Comparison of ENCODE assay signal across 22 cellular contexts in the genomic region with DNA sequence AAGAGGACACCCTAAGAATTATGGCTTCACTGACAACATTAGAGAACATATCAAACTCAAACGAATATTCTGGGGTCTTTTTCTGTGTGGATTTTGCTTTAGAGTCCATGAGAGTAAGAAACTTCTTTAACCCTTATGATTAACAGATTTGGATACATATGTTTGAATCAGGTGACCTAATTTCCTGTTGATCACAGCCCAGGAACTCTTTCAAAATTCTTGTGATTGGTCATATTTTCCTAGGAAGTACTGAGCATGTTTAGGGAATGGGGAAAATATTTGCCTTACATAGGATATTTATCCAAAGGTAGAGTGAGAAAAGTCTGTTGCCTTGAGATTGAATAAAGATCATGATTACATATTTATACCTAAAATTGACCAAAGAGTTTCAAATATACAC.
DNase-seq lines count a peak whose midpoint lies in the region; TF ChIP-seq lines count a peak whose summit lies in the region.
"Had no signal": no experiment of that assay in that cellular context is flagged by ENCODE, and none has a peak within 500 bp of the region (broad histone marks: within the 10 kb centered on the region; RNA-seq: fewer than 3 reads in every experiment).

No MANE protein-coding gene starts in this region.

- POLR2A ChIA-PET in activated CD4-positive, alpha-beta memory T cell treated with anti-CD3 and anti-CD28 coated beads for 36 hours (lab: Charles Lee): no interaction called here

- H2AFZ ChIP-seq in ACC112 (ENCODE audit: low read length, unreplicated experiment): no peak overlapping the region
- H2AFZ ChIP-seq: GM23338 had no signal

- H3K79me2 ChIP-seq in ACC112 (ENCODE audit: control insufficient read depth, insufficient read depth, low read length, unreplicated experiment): no peaks in the 10 kb centered on the region

- no peak overlapping the region for H3K27ac Mint-ChIP-seq in activated CD4-positive, alpha-beta memory T cell treated with anti-CD3 and anti-CD28 coated beads for 36 hours
- H3K27ac Mint-ChIP-seq: CD14-positive monocyte; CD4-positive, alpha-beta T cell; CD8-positive, alpha-beta memory T cell; GM23338 had no signal

- no peak for TF ChIP-seq POLR2A in ovary (IDR thresholded peaks at IDR 0.05)

- H3K27me3 ChIP-seq in ACC112 (ENCODE audit: insufficient read depth, low read length) (no peaks in the 10 kb centered on the region), ovary (no peaks in the 10 kb centered on the region)
- H3K27me3 ChIP-seq: BE2C; BLaER1 treated with 17β-estradiol and CSF1 and Interleukin-3, amounts not matched to agents 10 nM and 100 nM had no signal

- TF ChIP-seq EP300 in ovary (IDR thresholded peaks at IDR 0.05): no peak

- no peaks in the 10 kb centered on the region for H3K9me3 ChIP-seq in ovary
- H3K9me3 ChIP-seq: BE2C; BLaER1 treated with 17β-estradiol and CSF1 and Interleukin-3, amounts not matched to agents 10 nM and 100 nM; HAP-1 had no signal

- H3K27ac ChIP-seq in ACC112 (ENCODE audit: low read depth, low read length) (peak overlapping the region; percentile 65), ovary (no peak overlapping the region)
- H3K27ac ChIP-seq: 22Rv1; BLaER1 treated with 17β-estradiol and CSF1 and Interleukin-3, amounts not matched to agents 10 nM and 100 nM had no signal

- H3K4me1 Mint-ChIP-seq in activated CD4-positive, alpha-beta memory T cell treated with anti-CD3 and anti-CD28 coated beads for 36 hours (ENCODE audit: low read depth): no peaks in the 10 kb centered on the region
- H3K4me1 Mint-ChIP-seq: CD14-positive monocyte; CD8-positive, alpha-beta memory T cell; GM23338 had no signal

- TF ChIP-seq CTCF in epithelial cell of esophagus (IDR thresholded peaks at IDR 0.05; ENCODE audit: insufficient read depth, low read depth, low read length, missing control alignments): no peak
- TF ChIP-seq CTCF in ovary (IDR thresholded peaks at IDR 0.05): no peak

- H3K36me3 ChIP-seq in ACC112 (ENCODE audit: insufficient read depth, low read length) (no peaks in the 10 kb centered on the region), ovary (no peaks in the 10 kb centered on the region)
- H3K36me3 ChIP-seq: BE2C; BLaER1 treated with 17β-estradiol and CSF1 and Interleukin-3, amounts not matched to agents 10 nM and 100 nM; HAP-1 had no signal

- H3K9me3 Mint-ChIP-seq in activated CD4-positive, alpha-beta memory T cell treated with anti-CD3 and anti-CD28 coated beads for 36 hours: no peaks in the 10 kb centered on the region
- H3K9me3 Mint-ChIP-seq: GM23338 had no signal

- 37 to 46% (median 41%) methylated on average over 1 of the region's 1 CpG for WGBS in ovary, 3 donors

- DNase-seq in HCEC 1CT (peak; percentile 76), RKO (ENCODE audit: low spot score) (peak; percentile 3), epithelial cell of esophagus (ENCODE audit: low read depth) (peak; percentile 24), NCI-H524 treated with DMSO at 0.1 percent for 48 hours (lab: John Stamatoyannopoulos, UW) (no peak), NCI-H1417 treated with DMSO at 0.1 percent for 48 hours (lab: John Stamatoyannopoulos, UW) (no peak), ovary (no peak)
- DNase-seq in activated CD4-positive, alpha-beta memory T cell treated with anti-CD3 and anti-CD28 coated beads for 36 hours: no peak
- DNase-seq: ACHN; AML-193; BE2C; CD4-positive, alpha-beta T cell; CD8-positive, alpha-beta memory T cell; DMS 273 treated with DMSO at 0.1 percent for 48 hours; DMS79; EL; GF-D8 had no signal

- intact Hi-C loops in ovary (cut with DNase I): no loop called here
- intact Hi-C loops in activated CD4-positive, alpha-beta memory T cell treated with anti-CD3 and anti-CD28 coated beads for 36 hours (cut with micrococcal nuclease): no loop called here

- H3K4me3 ChIP-seq in ACC112 (ENCODE audit: low read depth, low read length): no peak overlapping the region
- no peak overlapping the region for H3K4me3 ChIP-seq in epithelial cell of esophagus (ENCODE audit: low read length)
- H3K4me3 ChIP-seq in ovary: no peak overlapping the region
- H3K4me3 ChIP-seq: BLaER1 treated with 17β-estradiol and CSF1 and Interleukin-3, amounts not matched to agents 10 nM and 100 nM; GM23338; HAP-1 had no signal

- H3K4me1 ChIP-seq in ACC112 (ENCODE audit: control insufficient read depth, insufficient read depth, low read length, unreplicated experiment) (peaks cover 17% of the 10 kb centered on the region), ovary (ENCODE audit: insufficient read depth) (no peaks in the 10 kb centered on the region)
- H3K4me1 ChIP-seq: BE2C; BLaER1 treated with 17β-estradiol and CSF1 and Interleukin-3, amounts not matched to agents 10 nM and 100 nM; HAP-1 had no signal

- CTCF ChIA-PET in activated CD4-positive, alpha-beta memory T cell treated with anti-CD3 and anti-CD28 coated beads for 36 hours (lab: Charles Lee): no interaction called here

- H3K4me3 Mint-ChIP-seq in activated CD4-positive, alpha-beta memory T cell treated with anti-CD3 and anti-CD28 coated beads for 36 hours: no peak overlapping the region
- H3K4me3 Mint-ChIP-seq: CD14-positive monocyte; CD4-positive, alpha-beta T cell; CD8-positive, alpha-beta memory T cell; GM23338 had no signal

- H3K36me3 Mint-ChIP-seq in activated CD4-positive, alpha-beta memory T cell treated with anti-CD3 and anti-CD28 coated beads for 36 hours: no peaks in the 10 kb centered on the region
- H3K36me3 Mint-ChIP-seq: CD14-positive monocyte; CD8-positive, alpha-beta memory T cell had no signal

- H3K27me3 Mint-ChIP-seq in activated CD4-positive, alpha-beta memory T cell treated with anti-CD3 and anti-CD28 coated beads for 36 hours: no peaks in the 10 kb centered on the region
- H3K27me3 Mint-ChIP-seq: CD4-positive, alpha-beta T cell; CD8-positive, alpha-beta memory T cell had no signal

Comparison
In these comparisons a context has a peak if more than half of its experiments do, and no peak if none do; other contexts are left out.
1. DNase-seq: peak in HCEC 1CT (single experiment), RKO (single experiment) and epithelial cell of esophagus (single experiment); none in NCI-H524 treated with DMSO at 0.1 percent for 48 hours (single experiment), NCI-H1417 treated with DMSO at 0.1 percent for 48 hours (single experiment), ovary (0 of 5) and activated CD4-positive, alpha-beta memory T cell treated with anti-CD3 and anti-CD28 coated beads for 36 hours (single experiment).